In the genomic region with DNA sequence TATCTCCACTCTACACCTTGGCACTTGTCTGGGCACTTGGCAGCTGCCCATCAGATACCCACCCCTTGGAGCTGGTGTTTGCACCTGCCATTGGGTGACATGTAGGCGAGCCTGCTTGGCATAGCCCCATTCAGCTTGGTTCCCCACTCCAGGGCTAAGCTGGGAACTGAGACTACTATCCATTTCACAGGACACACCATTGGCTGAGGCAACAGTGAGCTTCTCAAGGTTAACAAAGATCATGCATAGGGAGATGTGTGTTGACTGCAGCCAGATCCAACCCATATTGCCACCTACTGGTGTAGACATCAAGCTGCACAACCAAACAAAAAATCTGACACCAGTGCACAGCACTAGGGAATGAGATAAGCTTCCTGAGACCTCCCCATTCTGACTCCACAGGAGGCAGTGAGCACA, we compare ENCODE assay signal across 8 cellular contexts.
A peak's percentile ranks its signal among the peaks of the same experiment; 100 is the strongest.
DNase-seq lines count a peak whose midpoint lies in the region; ATAC-seq and TF ChIP-seq lines count a peak whose summit lies in the region.

No MANE protein-coding gene starts in this region.

- TF ChIP-seq CTCF in CD14-positive monocyte (IDR thresholded peaks at IDR 0.05) (peak; percentile 10), HFFc6 (IDR thresholded peaks at IDR 0.05) (no peak)

- H3K4me3 Mint-ChIP-seq in CD14-positive monocyte (no peak overlapping the region), HFFc6 (no peak overlapping the region)

- no peaks in the 10 kb centered on the region for H3K4me1 Mint-ChIP-seq in CD14-positive monocyte
- no peaks in the 10 kb centered on the region for H3K4me1 Mint-ChIP-seq in HFFc6 (ENCODE audit: low read depth)

- in situ Hi-C loops in G401 (cut with HindIII; ENCODE audit: low sequenced_read_pairs) = no loop called here

- H3K27me3 Mint-ChIP-seq in CD14-positive monocyte (ENCODE audit: low read depth in 3 of 3) (peaks cover 1 to 2% (median 2%) of the 10 kb centered on the region in 3 donors), HFFc6 (ENCODE audit: insufficient read depth) (no peaks in the 10 kb centered on the region)

- intact Hi-C loops in CD14-positive monocyte (cut with micrococcal nuclease) = no loop called here

- peak; percentile 85 for ATAC-seq in GM19035 (IDR thresholded peaks at IDR 0.05; ENCODE audit: unreplicated experiment)
- peak; percentile 95 for ATAC-seq in HG03103 (IDR thresholded peaks at IDR 0.05; ENCODE audit: low read depth, unreplicated experiment)

- H3K27ac Mint-ChIP-seq in CD14-positive monocyte (no peak overlapping the region), HFFc6 (no peak overlapping the region)

- peaks cover 0 to 3% (median 0%) of the 10 kb centered on the region in 7 donors for H3K9me3 Mint-ChIP-seq in CD14-positive monocyte
- peaks cover 48% of the 10 kb centered on the region for H3K9me3 Mint-ChIP-seq in HFFc6

- DNase-seq in CD14-positive monocyte (ENCODE audit: low spot score) (no peak), OCI-M1 (lab: John Stamatoyannopoulos, UW) (peak; percentile 88), glomerular visceral epithelial cell (ENCODE audit: extremely low spot score) (peak; percentile 36), G401 (ENCODE audit: low spot score) (no peak), HFFc6 (no peak)
- no peak for DNase-seq in activated CD8-positive, alpha-beta memory T cell treated with anti-CD3 and anti-CD28 coated beads, Interleukin-2, amount 50 U/mL, for 48 hours

- no peaks in the 10 kb centered on the region for H3K36me3 Mint-ChIP-seq in CD14-positive monocyte
- no peaks in the 10 kb centered on the region for H3K36me3 Mint-ChIP-seq in HFFc6 (ENCODE audit: low read depth)

Comparison
In these comparisons a context has a peak if more than half of its experiments do, and no peak if none do; other contexts are left out.
1. DNase-seq: peak in OCI-M1 (single experiment) and glomerular visceral epithelial cell (single experiment); none in CD14-positive monocyte (single experiment), G401 (single experiment), HFFc6 (single experiment) and activated CD8-positive, alpha-beta memory T cell treated with anti-CD3 and anti-CD28 coated beads, Interleukin-2, amount 50 U/mL, for 48 hours (single experiment).